14 cellular contexts compared by ENCODE assay signal in the genomic region with DNA sequence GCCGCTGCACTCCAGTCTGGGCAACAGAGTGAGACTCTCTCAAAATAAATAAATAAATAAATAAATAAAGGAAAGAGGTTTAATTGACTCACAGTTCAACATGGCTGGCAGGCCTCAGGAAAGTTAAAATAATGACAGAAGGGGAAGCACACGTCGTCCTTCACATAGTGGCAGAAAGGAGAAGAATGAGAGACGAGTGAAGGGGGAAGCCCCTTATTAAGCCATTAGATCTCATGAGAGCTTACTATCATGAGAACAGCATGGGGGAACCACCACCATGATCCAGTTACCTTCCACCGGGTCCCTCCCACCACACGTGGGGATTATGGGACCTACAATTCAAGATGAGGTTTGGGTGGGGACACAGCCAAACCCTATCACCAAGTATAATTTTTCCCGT. TPM values are rescaled to one million over a fixed set of nuclear protein-coding genes. Genes with fewer than 3 reads are reported as not detected.
DNase-seq lines count a peak whose midpoint lies in the region; ATAC-seq and TF ChIP-seq lines count a peak whose summit lies in the region.
"Had no signal": no experiment of that assay in that cellular context is flagged by ENCODE, and none has a peak within 500 bp of the region (broad histone marks: within the 10 kb centered on the region; RNA-seq: fewer than 3 reads in every experiment).

No MANE protein-coding gene starts in this region.

- intact Hi-C loops in cardiac septum (cut with DNase I): no loop called here

- H3K27ac ChIP-seq in RWPE1: peak overlapping the region; percentile 27
- H3K27ac ChIP-seq: C4-2B had no signal

- POLR2A ChIA-PET in RWPE1 (lab: Yijun Ruan, JAX; ENCODE audit: low non-redundant PET): no interaction called here

- TF ChIP-seq CTCF in RWPE1 (conservative IDR thresholded peaks at IDR 0.05; ENCODE audit: low read depth): no peak
- TF ChIP-seq CTCF in glutamatergic neuron (IDR thresholded peaks at IDR 0.05; ENCODE audit: partially characterized antibody, unreplicated experiment): no peak

- peak overlapping the region; percentile 16 for H3K27ac Mint-ChIP-seq in activated naive CD8-positive, alpha-beta T cell
- H3K27ac Mint-ChIP-seq in activated naive CD8-positive, alpha-beta T cell treated with anti-CD3 and anti-CD28 coated beads, Interleukin-2, amount 50 U/mL, for 24 hours: no peak overlapping the region
- peak overlapping the region; percentile 64 for H3K27ac Mint-ChIP-seq in glutamatergic neuron (ENCODE audit: unreplicated experiment)
- H3K27ac Mint-ChIP-seq in stimulated activated memory B cell treated with anti-CD40 and anti-IgM and Interleukin-4, amounts not matched to agents 10 μg/mL and 1 μg/mL and 100 μg/mL, for 72 hours: no peak overlapping the region

- peaks cover 14% of the 10 kb centered on the region for H3K4me1 Mint-ChIP-seq in activated naive CD8-positive, alpha-beta T cell (ENCODE audit: low read depth)
- peaks cover 6% of the 10 kb centered on the region for H3K4me1 Mint-ChIP-seq in activated naive CD8-positive, alpha-beta T cell treated with anti-CD3 and anti-CD28 coated beads, Interleukin-2, amount 50 U/mL, for 24 hours
- peaks cover under 1% of the 10 kb centered on the region for H3K4me1 Mint-ChIP-seq in glutamatergic neuron (ENCODE audit: low read depth, unreplicated experiment)
- H3K4me1 Mint-ChIP-seq in stimulated activated memory B cell treated with anti-CD40 and anti-IgM and Interleukin-4, amounts not matched to agents 10 μg/mL and 1 μg/mL and 100 μg/mL, for 72 hours: no peaks in the 10 kb centered on the region

- no peaks in the 10 kb centered on the region for H3K9me3 Mint-ChIP-seq in activated naive CD8-positive, alpha-beta T cell (ENCODE audit: low read depth)
- peaks cover 8% of the 10 kb centered on the region for H3K9me3 Mint-ChIP-seq in activated naive CD8-positive, alpha-beta T cell treated with anti-CD3 and anti-CD28 coated beads, Interleukin-2, amount 50 U/mL, for 24 hours
- peaks cover 2% of the 10 kb centered on the region for H3K9me3 Mint-ChIP-seq in glutamatergic neuron (ENCODE audit: unreplicated experiment)
- no peaks in the 10 kb centered on the region for H3K9me3 Mint-ChIP-seq in stimulated activated memory B cell treated with anti-CD40 and anti-IgM and Interleukin-4, amounts not matched to agents 10 μg/mL and 1 μg/mL and 100 μg/mL, for 72 hours
- H3K9me3 Mint-ChIP-seq: CD8-positive, alpha-beta memory T cell had no signal

- DNase-seq in activated naive CD8-positive, alpha-beta T cell treated with anti-CD3 and anti-CD28 coated beads, Interleukin-2, amount 50 U/mL, for 24 hours: no peak
- DNase-seq in RWPE1 (ENCODE audit: low spot score) (no peak), glutamatergic neuron (no peak), cardiac septum (ENCODE audit: low spot score) (no peak)
- no peak for DNase-seq in stimulated activated CD4-positive, alpha-beta T cell treated with anti-CD3 and anti-CD28 coated beads, Interleukin-12 subunit alpha, Interleukin-12 subunit beta, amount 100 ng/mL, for 4 hours
- DNase-seq: BE2C; Caco-2; CD8-positive, alpha-beta memory T cell; DND-41; GDM1 had no signal

- no peak overlapping the region for H3K4me3 Mint-ChIP-seq in activated naive CD8-positive, alpha-beta T cell
- no peak overlapping the region for H3K4me3 Mint-ChIP-seq in activated naive CD8-positive, alpha-beta T cell treated with anti-CD3 and anti-CD28 coated beads, Interleukin-2, amount 50 U/mL, for 24 hours
- no peak overlapping the region for H3K4me3 Mint-ChIP-seq in glutamatergic neuron (ENCODE audit: unreplicated experiment)
- H3K4me3 Mint-ChIP-seq in stimulated activated memory B cell treated with anti-CD40 and anti-IgM and Interleukin-4, amounts not matched to agents 10 μg/mL and 1 μg/mL and 100 μg/mL, for 72 hours: no peak overlapping the region
- H3K4me3 Mint-ChIP-seq: CD8-positive, alpha-beta memory T cell had no signal

- CTCF ChIA-PET in RWPE1 (lab: Yijun Ruan, JAX): no interaction called here

- no peak for ATAC-seq in activated naive CD8-positive, alpha-beta T cell treated with anti-CD3 and anti-CD28 coated beads, Interleukin-2, amount 50 U/mL, for 24 hours
- ATAC-seq in stimulated activated memory B cell treated with anti-CD40 and anti-IgM and Interleukin-4, amounts not matched to agents 10 μg/mL and 1 μg/mL and 100 μg/mL, for 72 hours: peak; percentile 45
- ATAC-seq in GM19351 (IDR thresholded peaks at IDR 0.05; ENCODE audit: unreplicated experiment): no peak

- peaks cover 17% of the 10 kb centered on the region for H3K36me3 Mint-ChIP-seq in activated naive CD8-positive, alpha-beta T cell
- H3K36me3 Mint-ChIP-seq in activated naive CD8-positive, alpha-beta T cell treated with anti-CD3 and anti-CD28 coated beads, Interleukin-2, amount 50 U/mL, for 24 hours (ENCODE audit: low read depth): peaks cover 37% of the 10 kb centered on the region
- H3K36me3 Mint-ChIP-seq in glutamatergic neuron (ENCODE audit: unreplicated experiment): no peaks in the 10 kb centered on the region
- peaks cover 47% of the 10 kb centered on the region for H3K36me3 Mint-ChIP-seq in stimulated activated memory B cell treated with anti-CD40 and anti-IgM and Interleukin-4, amounts not matched to agents 10 μg/mL and 1 μg/mL and 100 μg/mL, for 72 hours

- H3K27me3 Mint-ChIP-seq in activated naive CD8-positive, alpha-beta T cell: no peaks in the 10 kb centered on the region
- no peaks in the 10 kb centered on the region for H3K27me3 Mint-ChIP-seq in activated naive CD8-positive, alpha-beta T cell treated with anti-CD3 and anti-CD28 coated beads, Interleukin-2, amount 50 U/mL, for 24 hours
- peaks cover 4% of the 10 kb centered on the region for H3K27me3 Mint-ChIP-seq in glutamatergic neuron (ENCODE audit: unreplicated experiment)
- no peaks in the 10 kb centered on the region for H3K27me3 Mint-ChIP-seq in stimulated activated memory B cell treated with anti-CD40 and anti-IgM and Interleukin-4, amounts not matched to agents 10 μg/mL and 1 μg/mL and 100 μg/mL, for 72 hours
- H3K27me3 Mint-ChIP-seq: CD8-positive, alpha-beta memory T cell had no signal

RNA-seq across cellular contexts. Expression of gene PAFAH1B1, which starts 54.5 kb away (rescaled TPM):
- total RNA-seq in glutamatergic neuron (ENCODE audit: unreplicated experiment): 296 TPM
- 142 TPM for total RNA-seq in cardiac septum

Comparison
In these comparisons a context has a peak if more than half of its experiments do, and no peak if none do; other contexts are left out.
1. H3K27ac Mint-ChIP-seq: peak in activated naive CD8-positive, alpha-beta T cell (single experiment) and glutamatergic neuron (single experiment); none in activated naive CD8-positive, alpha-beta T cell treated with anti-CD3 and anti-CD28 coated beads, Interleukin-2, amount 50 U/mL, for 24 hours (single experiment) and stimulated activated memory B cell treated with anti-CD40 and anti-IgM and Interleukin-4, amounts not matched to agents 10 μg/mL and 1 μg/mL and 100 μg/mL, for 72 hours (single experiment).